Comparison of ENCODE assay signal across 1 cellular context in the genomic region with DNA sequence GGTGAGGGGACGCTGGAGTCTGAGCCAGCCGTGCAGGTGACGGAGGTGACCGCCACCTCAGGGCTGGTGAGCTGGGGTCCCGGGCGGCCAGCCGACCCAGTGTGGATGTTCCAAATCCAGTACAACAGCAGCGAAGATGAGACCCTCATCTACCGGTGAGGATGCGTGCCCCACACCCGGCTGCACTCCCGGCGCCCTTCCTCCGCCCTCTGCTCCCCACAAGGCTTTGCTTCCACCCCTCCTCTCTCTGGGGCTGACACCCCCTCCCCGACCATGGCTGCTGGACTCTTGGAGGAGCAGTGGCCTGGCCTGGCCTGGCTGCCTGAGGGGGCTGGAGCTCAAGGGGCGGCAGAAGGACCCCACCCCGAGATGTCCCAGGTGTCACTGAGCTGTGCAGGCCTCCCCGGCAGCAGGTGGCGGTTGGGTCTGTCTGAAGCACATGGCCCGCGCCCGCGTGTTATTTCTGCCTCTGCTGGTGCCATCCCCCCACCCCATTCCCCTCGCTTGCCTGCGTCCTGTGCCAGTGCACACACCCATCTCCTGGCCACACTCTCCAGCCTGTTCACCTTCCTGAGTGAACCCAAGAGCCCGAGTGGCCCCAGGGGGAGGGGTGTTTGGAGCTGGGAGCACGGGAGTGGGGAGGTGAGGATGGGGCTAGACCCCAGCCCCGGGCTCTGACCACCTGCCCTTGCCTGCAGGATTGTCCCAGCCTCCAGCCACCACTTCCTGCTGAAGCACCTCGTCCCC.
TF ChIP-seq lines count a peak whose summit lies in the region.

No MANE protein-coding gene starts in this region.

TF ChIP-seq in K562, 482 proteins besides CTCF, POLR2A, EP300 and RAD21 (continued from another document):
- TF ChIP-seq, protein P1, sequence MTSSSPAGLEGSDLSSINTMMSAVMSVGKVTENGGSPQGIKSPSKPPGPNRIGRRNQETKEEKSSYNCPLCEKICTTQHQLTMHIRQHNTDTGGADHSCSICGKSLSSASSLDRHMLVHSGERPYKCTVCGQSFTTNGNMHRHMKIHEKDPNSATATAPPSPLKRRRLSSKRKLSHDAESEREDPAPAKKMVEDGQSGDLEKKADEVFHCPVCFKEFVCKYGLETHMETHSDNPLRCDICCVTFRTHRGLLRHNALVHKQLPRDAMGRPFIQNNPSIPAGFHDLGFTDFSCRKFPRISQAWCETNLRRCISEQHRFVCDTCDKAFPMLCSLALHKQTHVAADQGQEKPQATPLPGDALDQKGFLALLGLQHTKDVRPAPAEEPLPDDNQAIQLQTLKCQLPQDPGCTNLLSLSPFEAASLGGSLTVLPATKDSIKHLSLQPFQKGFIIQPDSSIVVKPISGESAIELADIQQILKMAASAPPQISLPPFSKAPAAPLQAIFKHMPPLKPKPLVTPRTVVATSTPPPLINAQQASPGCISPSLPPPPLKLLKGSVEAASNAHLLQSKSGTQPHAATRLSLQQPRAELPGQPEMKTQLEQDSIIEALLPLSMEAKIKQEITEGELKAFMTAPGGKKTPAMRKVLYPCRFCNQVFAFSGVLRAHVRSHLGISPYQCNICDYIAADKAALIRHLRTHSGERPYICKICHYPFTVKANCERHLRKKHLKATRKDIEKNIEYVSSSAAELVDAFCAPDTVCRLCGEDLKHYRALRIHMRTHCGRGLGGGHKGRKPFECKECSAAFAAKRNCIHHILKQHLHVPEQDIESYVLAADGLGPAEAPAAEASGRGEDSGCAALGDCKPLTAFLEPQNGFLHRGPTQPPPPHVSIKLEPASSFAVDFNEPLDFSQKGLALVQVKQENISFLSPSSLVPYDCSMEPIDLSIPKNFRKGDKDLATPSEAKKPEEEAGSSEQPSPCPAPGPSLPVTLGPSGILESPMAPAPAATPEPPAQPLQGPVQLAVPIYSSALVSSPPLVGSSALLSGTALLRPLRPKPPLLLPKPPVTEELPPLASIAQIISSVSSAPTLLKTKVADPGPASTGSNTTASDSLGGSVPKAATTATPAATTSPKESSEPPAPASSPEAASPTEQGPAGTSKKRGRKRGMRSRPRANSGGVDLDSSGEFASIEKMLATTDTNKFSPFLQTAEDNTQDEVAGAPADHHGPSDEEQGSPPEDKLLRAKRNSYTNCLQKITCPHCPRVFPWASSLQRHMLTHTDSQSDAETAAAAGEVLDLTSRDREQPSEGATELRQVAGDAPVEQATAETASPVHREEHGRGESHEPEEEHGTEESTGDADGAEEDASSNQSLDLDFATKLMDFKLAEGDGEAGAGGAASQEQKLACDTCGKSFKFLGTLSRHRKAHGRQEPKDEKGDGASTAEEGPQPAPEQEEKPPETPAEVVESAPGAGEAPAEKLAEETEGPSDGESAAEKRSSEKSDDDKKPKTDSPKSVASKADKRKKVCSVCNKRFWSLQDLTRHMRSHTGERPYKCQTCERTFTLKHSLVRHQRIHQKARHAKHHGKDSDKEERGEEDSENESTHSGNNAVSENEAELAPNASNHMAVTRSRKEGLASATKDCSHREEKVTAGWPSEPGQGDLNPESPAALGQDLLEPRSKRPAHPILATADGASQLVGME (CRISPR knock-in tag; IDR thresholded peaks at IDR 0.05), result no peak
- peak; percentile 42; the same call in 1 of the 2 replicates for TF ChIP-seq POLR2G (IDR thresholded peaks at IDR 0.05; ENCODE audit: low read depth, low read length)
TF ChIP-seq in K562: peak in this region for 5.
